Comparison of ENCODE assay signal across 1 cellular context in the genomic region with DNA sequence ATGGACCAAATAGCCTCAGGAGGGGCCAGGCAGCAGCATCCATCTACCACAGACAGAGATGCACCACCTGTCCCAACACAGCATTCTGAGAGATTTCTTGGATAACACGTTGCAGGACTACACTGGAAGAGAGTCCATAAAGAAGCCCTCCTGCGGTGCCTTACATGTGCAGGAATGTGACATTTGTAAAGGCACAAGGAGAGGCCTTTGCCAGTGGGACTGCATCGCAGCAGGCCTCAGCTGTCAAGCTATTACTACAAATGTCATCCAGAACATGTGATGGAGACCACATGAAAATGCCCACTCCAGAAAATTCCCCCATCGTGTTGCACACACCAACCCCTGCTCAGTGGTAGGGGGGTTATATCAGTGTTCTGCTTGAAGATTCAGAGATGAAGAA.
TF ChIP-seq lines count a peak whose summit lies in the region.

No MANE protein-coding gene starts in this region.

TF ChIP-seq in IMR-90, 13 proteins besides CTCF, POLR2A, EP300 and RAD21:
- TF ChIP-seq RCOR1 (IDR thresholded peaks at IDR 0.05; ENCODE audit: insufficient replicate concordance, low read length) (no peak), MAFK (IDR thresholded peaks at IDR 0.05; ENCODE audit: low read depth, low read length) (no peak)
